ENCODE assay signal across 20 cellular contexts in genomic region chr6:7784248-7784647, GRCh38. TPM values are rescaled to one million over a fixed set of nuclear protein-coding genes. Genes with fewer than 3 reads are reported as not detected.
"Had no signal": no experiment of that assay in that cellular context is flagged by ENCODE, and none has a peak within 500 bp of the region (broad histone marks: within the 10 kb centered on the region; RNA-seq: fewer than 3 reads in every experiment).

No MANE protein-coding gene starts in this region.

- H2AFZ ChIP-seq: neural progenitor cell had no signal

- H3K27me3 ChIP-seq: colonic mucosa, esophagus squamous epithelium, neural progenitor cell, spleen, tibial nerve, upper lobe of left lung had no signal

- H3K36me3 ChIP-seq: colonic mucosa, esophagus squamous epithelium, neural progenitor cell, prostate gland, spleen, thoracic aorta, tibial nerve, upper lobe of left lung had no signal

- H3K4me1 ChIP-seq: colonic mucosa, neural progenitor cell, prostate gland had no signal

- H3K4me2 ChIP-seq: neural progenitor cell had no signal

- DNase-seq: colonic mucosa; dermis blood vessel endothelial cell; effector memory CD8-positive, alpha-beta T cell; erythroblast; esophagus squamous epithelium; mesenchymal stem cell; mucosa of descending colon; naive B cell; right cardiac atrium; spleen; stimulated activated CD4-positive, alpha-beta T cell treated with anti-CD3 and anti-CD28 coated beads, Interleukin-4, amount 100 ng/mL, for 4 hours; upper lobe of left lung had no signal

- H3K27ac ChIP-seq: colonic mucosa, neural progenitor cell, prostate gland, skin epidermis, thoracic aorta, tibial nerve, upper lobe of left lung had no signal

- H3K4me3 ChIP-seq: colonic mucosa, esophagus squamous epithelium, mucosa of descending colon, neural progenitor cell, prostate gland, skin epidermis, spleen, thoracic aorta, tibial nerve, upper lobe of left lung had no signal

- H3K9me3 ChIP-seq: colonic mucosa, esophagus squamous epithelium, mucosa of descending colon, prostate gland, spleen, thoracic aorta, tibial nerve, upper lobe of left lung had no signal

- ATAC-seq: effector memory CD8-positive, alpha-beta T cell; left lobe of liver; mucosa of descending colon; natural killer cell treated with Interleukin-12 subunit alpha and Interleukin-12 subunit beta and Interleukin-15 and Interleukin-18, amount 100 ng/mL, for 72 hours; right cardiac atrium had no signal

- H3K9ac ChIP-seq: neural progenitor cell had no signal

RNA-seq across cellular contexts. Expression of gene BMP6, which starts 58.3 kb away (rescaled TPM):
- total RNA-seq: natural killer cell treated with Interleukin-12 subunit alpha and Interleukin-12 subunit beta and Interleukin-15 and Interleukin-18, amount 100 ng/mL, for 72 hours; osteocyte had no signal
